Comparison of ENCODE assay signal across 23 cellular contexts in genomic region chr1:248852548-248852947, GRCh38. TPM values are rescaled to one million over a fixed set of nuclear protein-coding genes. Genes with fewer than 3 reads are reported as not detected.
DNase-seq lines count a peak whose midpoint lies in the region; ATAC-seq, FAIRE-seq and TF ChIP-seq lines count a peak whose summit lies in the region.
"Had no signal": no experiment of that assay in that cellular context is flagged by ENCODE, and none has a peak within 500 bp of the region (broad histone marks: within the 10 kb centered on the region; RNA-seq: fewer than 3 reads in every experiment).

No MANE protein-coding gene starts in this region.

- H3K36me3 ChIP-seq in neutrophil (peaks cover 69% of the 10 kb centered on the region), WERI-Rb-1 (peaks cover 79% of the 10 kb centered on the region)
- H3K36me3 ChIP-seq: ovary had no signal

- H3K4me3 ChIP-seq in neutrophil (ENCODE audit: low read depth in 1 of 2, low read length in 1 of 2): no peak overlapping the region
- H3K4me3 ChIP-seq in WERI-Rb-1 (ENCODE audit: low read depth, low read length): no peak overlapping the region
- H3K4me3 ChIP-seq: colonic mucosa, lung, ovary, tibial nerve had no signal

- DNase-seq in SKM-1 (lab: John Stamatoyannopoulos, UW; ENCODE audit: unreplicated experiment): peak; percentile 66
- DNase-seq in cerebellum (ENCODE audit: low spot score): no peak
- DNase-seq in RCC 7860 (ENCODE audit: low spot score): no peak
- no peak for DNase-seq in WERI-Rb-1
- no peak for DNase-seq in 8988T
- DNase-seq: activated CD8-positive, alpha-beta memory T cell treated with anti-CD3 and anti-CD28 coated beads for 24 hours; activated naive CD8-positive, alpha-beta T cell treated with anti-CD3 and anti-CD28 coated beads for 36 hours; colonic mucosa; COR-L47; H9; kidney; NCI-H1105; NCI-H2107; NCI-H524 treated with DMSO at 0.1 percent for 48 hours; ovary; PC-3 had no signal

- H3K4me1 ChIP-seq in neutrophil (ENCODE audit: control insufficient read depth in 1 of 2, insufficient read depth in 1 of 2, low read depth in 1 of 2, low read length in 1 of 2): peaks cover 8 to 10% of the 10 kb centered on the region in 2 experiments

- H3K9me3 ChIP-seq in neutrophil (no peaks in the 10 kb centered on the region), WERI-Rb-1 (ENCODE audit: severe bottlenecking) (no peaks in the 10 kb centered on the region)
- H3K9me3 ChIP-seq: colonic mucosa, ovary, tibial nerve had no signal

- TF ChIP-seq CTCF in neutrophil (IDR thresholded peaks at IDR 0.05): no peak
- TF ChIP-seq CTCF in WERI-Rb-1 (IDR thresholded peaks at IDR 0.05; ENCODE audit: low read depth, low read length): no peak

- ATAC-seq in GM18511 (IDR thresholded peaks at IDR 0.05; ENCODE audit: unreplicated experiment): peak; percentile 41
- ATAC-seq in HG02885 (IDR thresholded peaks at IDR 0.05; ENCODE audit: poor library complexity, unreplicated experiment): peak; percentile 35
- ATAC-seq: activated CD4-positive, CD25-positive, alpha-beta regulatory T cell treated with anti-CD3 and anti-CD28 coated beads, Interleukin-2, amount 50 U/mL, for 24 hours; PC-3 had no signal

- H3K27me3 ChIP-seq in neutrophil: no peaks in the 10 kb centered on the region
- H3K27me3 ChIP-seq in WERI-Rb-1 (ENCODE audit: insufficient read depth, low read depth, severe bottlenecking): no peaks in the 10 kb centered on the region
- H3K27me3 ChIP-seq: colonic mucosa, ovary, tibial nerve had no signal

- no peak for FAIRE-seq in RCC 7860 (lab: Jason Lieb, UNC)
- FAIRE-seq: GM18507, kidney had no signal

- H3K27ac ChIP-seq in neutrophil (peak overlapping the region; percentile 21), WERI-Rb-1 (no peak overlapping the region)
- H3K27ac ChIP-seq: colonic mucosa, ovary, tibial nerve had no signal

RNA-seq across cellular contexts. Expression of gene ZNF692, which starts 6.3 kb away (rescaled TPM):
- 30.9 TPM for total RNA-seq in cerebellum

RNA-seq across cellular contexts. Expression of gene ZNF672, which starts 14.5 kb away (rescaled TPM):
- 16.1 TPM for total RNA-seq in cerebellum

RNA-seq across cellular contexts. Expression of gene SH3BP5L, which starts 26.8 kb away (rescaled TPM):
- total RNA-seq in cerebellum: 20.9 TPM

RNA-seq across cellular contexts. Expression of gene PGBD2, which starts 53.5 kb away (rescaled TPM):
- total RNA-seq in cerebellum: 10.0 TPM
